ENCODE assay signal across 31 cellular contexts in the genomic region with DNA sequence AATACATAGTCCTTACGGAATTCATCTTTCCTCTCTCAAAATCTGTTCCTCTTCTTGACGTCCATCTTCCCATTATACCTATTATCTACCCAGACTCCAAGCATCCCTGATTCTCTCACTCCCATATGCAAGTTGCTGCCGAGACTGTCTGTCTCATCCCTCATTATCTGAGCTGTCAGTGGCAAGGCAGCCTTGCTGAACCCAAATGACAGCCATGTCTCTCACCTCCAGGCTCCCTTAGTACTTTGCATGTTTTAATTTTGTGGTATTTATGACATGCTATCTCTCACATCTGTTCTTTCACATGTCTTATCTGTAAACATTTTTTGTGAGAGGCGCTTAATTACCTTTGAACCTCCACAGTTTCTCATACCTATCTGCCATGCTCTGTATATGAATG.
"Had no signal": no experiment of that assay in that cellular context is flagged by ENCODE, and none has a peak within 500 bp of the region (broad histone marks: within the 10 kb centered on the region; RNA-seq: fewer than 3 reads in every experiment).

No MANE protein-coding gene starts in this region.

- H3K27me3 ChIP-seq: ascending aorta, breast epithelium, SJCRH30 had no signal

- H3K9me3 Mint-ChIP-seq: activated CD4-positive, alpha-beta T cell treated with anti-CD3 and anti-CD28 coated beads, Interleukin-2, amount 10 ng/mL, durations not matched to agents 24 days and 14 days; activated naive CD4-positive, alpha-beta T cell treated with anti-CD3 and anti-CD28 coated beads, Interleukin-2, amount 50 U/mL, for 24 hours; activated naive CD8-positive, alpha-beta T cell treated with anti-CD3 and anti-CD28 coated beads, Interleukin-2, amount 10 ng/mL, durations not matched to agents 7 days and 5 days; activated T-cell treated with anti-CD3 and anti-CD28 coated beads, Interleukin-2, amount 50 U/mL, for 24 hours; activated T-helper 2 cell treated with anti-CD3 and anti-CD28 coated beads, Interferon-gamma antibody, Interleukin-2, Interleukin-4, amounts not matched to agents 10 μg/mL and 5 μg/mL and 100 μg/mL, durations not matched to agents 14 hours and 24 hours and 36 hours; IgD-negative memory B cell; T-helper 1 cell treated with Interleukin-12 subunit alpha and Interleukin-12 subunit beta and Interleukin-4 antibody, amounts not matched to agents 30 μg/mL and 1 μg/mL, for 36 hours; T-helper 2 cell treated with Interferon-gamma antibody and Interleukin-4, amounts not matched to agents 5 μg/mL and 100 μg/mL, for 36 hours had no signal

- H3K27ac Mint-ChIP-seq: activated CD4-positive, alpha-beta T cell treated with anti-CD3 and anti-CD28 coated beads, Interleukin-2, amount 10 ng/mL, durations not matched to agents 24 days and 14 days; activated CD8-positive, alpha-beta T cell treated with anti-CD3 and anti-CD28 coated beads, Interleukin-2, amount 10 ng/mL, durations not matched to agents 7 days and 5 days; activated naive CD4-positive, alpha-beta T cell treated with anti-CD3 and anti-CD28 coated beads, Interleukin-2, amount 50 U/mL, for 24 hours; activated naive CD8-positive, alpha-beta T cell treated with anti-CD3 and anti-CD28 coated beads, Interleukin-2, amount 10 ng/mL, durations not matched to agents 7 days and 5 days; activated T-cell treated with anti-CD3 and anti-CD28 coated beads, Interleukin-2, amount 50 U/mL, for 24 hours; activated T-helper 2 cell treated with anti-CD3 and anti-CD28 coated beads, Interferon-gamma antibody, Interleukin-2, Interleukin-4, amounts not matched to agents 10 μg/mL and 5 μg/mL and 100 μg/mL, durations not matched to agents 14 hours and 24 hours and 36 hours; IgD-negative memory B cell; T-helper 1 cell treated with Interleukin-12 subunit alpha and Interleukin-12 subunit beta and Interleukin-4 antibody, amounts not matched to agents 30 μg/mL and 1 μg/mL, for 36 hours; T-helper 2 cell treated with Interferon-gamma antibody and Interleukin-4, amounts not matched to agents 5 μg/mL and 100 μg/mL, for 36 hours had no signal

- H3K36me3 Mint-ChIP-seq: activated naive CD4-positive, alpha-beta T cell treated with anti-CD3 and anti-CD28 coated beads, Interleukin-2, amount 50 U/mL, for 24 hours; activated naive CD8-positive, alpha-beta T cell treated with anti-CD3 and anti-CD28 coated beads, Interleukin-2, amount 10 ng/mL, durations not matched to agents 7 days and 5 days had no signal

- H3K4me3 ChIP-seq: ascending aorta, breast epithelium, SJCRH30, SK-N-MC had no signal

- H3K4me1 ChIP-seq: breast epithelium, SJCRH30 had no signal

- H3K9me3 ChIP-seq: ascending aorta, breast epithelium, SJCRH30 had no signal

- H3K4me3 Mint-ChIP-seq: activated CD4-positive, alpha-beta T cell treated with anti-CD3 and anti-CD28 coated beads, Interleukin-2, amount 10 ng/mL, durations not matched to agents 24 days and 14 days; activated CD8-positive, alpha-beta T cell treated with anti-CD3 and anti-CD28 coated beads, Interleukin-2, amount 10 ng/mL, durations not matched to agents 7 days and 5 days; activated naive CD4-positive, alpha-beta T cell treated with anti-CD3 and anti-CD28 coated beads, Interleukin-2, amount 50 U/mL, for 24 hours; activated naive CD8-positive, alpha-beta T cell treated with anti-CD3 and anti-CD28 coated beads, Interleukin-2, amount 10 ng/mL, durations not matched to agents 7 days and 5 days; activated T-cell treated with anti-CD3 and anti-CD28 coated beads, Interleukin-2, amount 50 U/mL, for 24 hours; T-helper 1 cell treated with Interleukin-12 subunit alpha and Interleukin-12 subunit beta and Interleukin-4 antibody, amounts not matched to agents 30 μg/mL and 1 μg/mL, for 36 hours; T-helper 2 cell treated with Interferon-gamma antibody and Interleukin-4, amounts not matched to agents 5 μg/mL and 100 μg/mL, for 36 hours had no signal

- H3K27ac ChIP-seq: ascending aorta, breast epithelium, SJCRH30, SK-N-MC had no signal

- H3K36me3 ChIP-seq: ascending aorta, breast epithelium, SJCRH30 had no signal

- DNase-seq: activated CD4-positive, alpha-beta T cell treated with anti-CD3 and anti-CD28 coated beads, Interleukin-2, amount 10 ng/mL, durations not matched to agents 24 days and 14 days; activated CD4-positive, alpha-beta T cell treated with anti-CD3 and anti-CD28 coated beads, Interleukin-2, amount 50 U/mL, for 4 hours; activated CD8-positive, alpha-beta T cell treated with anti-CD3 and anti-CD28 coated beads, Interleukin-2, amount 10 ng/mL, durations not matched to agents 7 days and 5 days; activated gamma-delta T cell; activated naive CD4-positive, alpha-beta T cell treated with Interleukin-2 at 50 U/mL for 16 hours; activated naive CD8-positive, alpha-beta T cell treated with anti-CD3 and anti-CD28 coated beads, Interleukin-2, amount 10 ng/mL, durations not matched to agents 7 days and 5 days; activated T-cell treated with anti-CD3 and anti-CD28 coated beads, Interleukin-2, amount 50 U/mL, for 24 hours; amygdala; cerebellar nuclear complex; KBM-7; MM.1S; NCI-H1092; NCI-H1417; NCI-H146; NCI-H187; NCI-H2081; NCI-H2171 treated with DMSO at 0.1 percent for 48 hours; NCI-H345; NCI-H774; SHP77; SJCRH30 had no signal

- FAIRE-seq: TTC549 had no signal

- ATAC-seq: activated CD8-positive, alpha-beta T cell treated with anti-CD3 and anti-CD28 coated beads, Interleukin-2, amount 10 ng/mL, durations not matched to agents 7 days and 5 days; Panc1 had no signal

- H3K27me3 Mint-ChIP-seq: activated naive CD4-positive, alpha-beta T cell treated with anti-CD3 and anti-CD28 coated beads, Interleukin-2, amount 50 U/mL, for 24 hours had no signal
